ENCODE assay signal across 1 cellular context in genomic region chr13:30742896-30743295, GRCh38.
TF ChIP-seq lines count a peak whose summit lies in the region.

No MANE protein-coding gene starts in this region.

TF ChIP-seq in GM23338, 12 proteins besides CTCF, POLR2A, EP300 and RAD21 (continued from another document):
- TF ChIP-seq, protein P1, sequence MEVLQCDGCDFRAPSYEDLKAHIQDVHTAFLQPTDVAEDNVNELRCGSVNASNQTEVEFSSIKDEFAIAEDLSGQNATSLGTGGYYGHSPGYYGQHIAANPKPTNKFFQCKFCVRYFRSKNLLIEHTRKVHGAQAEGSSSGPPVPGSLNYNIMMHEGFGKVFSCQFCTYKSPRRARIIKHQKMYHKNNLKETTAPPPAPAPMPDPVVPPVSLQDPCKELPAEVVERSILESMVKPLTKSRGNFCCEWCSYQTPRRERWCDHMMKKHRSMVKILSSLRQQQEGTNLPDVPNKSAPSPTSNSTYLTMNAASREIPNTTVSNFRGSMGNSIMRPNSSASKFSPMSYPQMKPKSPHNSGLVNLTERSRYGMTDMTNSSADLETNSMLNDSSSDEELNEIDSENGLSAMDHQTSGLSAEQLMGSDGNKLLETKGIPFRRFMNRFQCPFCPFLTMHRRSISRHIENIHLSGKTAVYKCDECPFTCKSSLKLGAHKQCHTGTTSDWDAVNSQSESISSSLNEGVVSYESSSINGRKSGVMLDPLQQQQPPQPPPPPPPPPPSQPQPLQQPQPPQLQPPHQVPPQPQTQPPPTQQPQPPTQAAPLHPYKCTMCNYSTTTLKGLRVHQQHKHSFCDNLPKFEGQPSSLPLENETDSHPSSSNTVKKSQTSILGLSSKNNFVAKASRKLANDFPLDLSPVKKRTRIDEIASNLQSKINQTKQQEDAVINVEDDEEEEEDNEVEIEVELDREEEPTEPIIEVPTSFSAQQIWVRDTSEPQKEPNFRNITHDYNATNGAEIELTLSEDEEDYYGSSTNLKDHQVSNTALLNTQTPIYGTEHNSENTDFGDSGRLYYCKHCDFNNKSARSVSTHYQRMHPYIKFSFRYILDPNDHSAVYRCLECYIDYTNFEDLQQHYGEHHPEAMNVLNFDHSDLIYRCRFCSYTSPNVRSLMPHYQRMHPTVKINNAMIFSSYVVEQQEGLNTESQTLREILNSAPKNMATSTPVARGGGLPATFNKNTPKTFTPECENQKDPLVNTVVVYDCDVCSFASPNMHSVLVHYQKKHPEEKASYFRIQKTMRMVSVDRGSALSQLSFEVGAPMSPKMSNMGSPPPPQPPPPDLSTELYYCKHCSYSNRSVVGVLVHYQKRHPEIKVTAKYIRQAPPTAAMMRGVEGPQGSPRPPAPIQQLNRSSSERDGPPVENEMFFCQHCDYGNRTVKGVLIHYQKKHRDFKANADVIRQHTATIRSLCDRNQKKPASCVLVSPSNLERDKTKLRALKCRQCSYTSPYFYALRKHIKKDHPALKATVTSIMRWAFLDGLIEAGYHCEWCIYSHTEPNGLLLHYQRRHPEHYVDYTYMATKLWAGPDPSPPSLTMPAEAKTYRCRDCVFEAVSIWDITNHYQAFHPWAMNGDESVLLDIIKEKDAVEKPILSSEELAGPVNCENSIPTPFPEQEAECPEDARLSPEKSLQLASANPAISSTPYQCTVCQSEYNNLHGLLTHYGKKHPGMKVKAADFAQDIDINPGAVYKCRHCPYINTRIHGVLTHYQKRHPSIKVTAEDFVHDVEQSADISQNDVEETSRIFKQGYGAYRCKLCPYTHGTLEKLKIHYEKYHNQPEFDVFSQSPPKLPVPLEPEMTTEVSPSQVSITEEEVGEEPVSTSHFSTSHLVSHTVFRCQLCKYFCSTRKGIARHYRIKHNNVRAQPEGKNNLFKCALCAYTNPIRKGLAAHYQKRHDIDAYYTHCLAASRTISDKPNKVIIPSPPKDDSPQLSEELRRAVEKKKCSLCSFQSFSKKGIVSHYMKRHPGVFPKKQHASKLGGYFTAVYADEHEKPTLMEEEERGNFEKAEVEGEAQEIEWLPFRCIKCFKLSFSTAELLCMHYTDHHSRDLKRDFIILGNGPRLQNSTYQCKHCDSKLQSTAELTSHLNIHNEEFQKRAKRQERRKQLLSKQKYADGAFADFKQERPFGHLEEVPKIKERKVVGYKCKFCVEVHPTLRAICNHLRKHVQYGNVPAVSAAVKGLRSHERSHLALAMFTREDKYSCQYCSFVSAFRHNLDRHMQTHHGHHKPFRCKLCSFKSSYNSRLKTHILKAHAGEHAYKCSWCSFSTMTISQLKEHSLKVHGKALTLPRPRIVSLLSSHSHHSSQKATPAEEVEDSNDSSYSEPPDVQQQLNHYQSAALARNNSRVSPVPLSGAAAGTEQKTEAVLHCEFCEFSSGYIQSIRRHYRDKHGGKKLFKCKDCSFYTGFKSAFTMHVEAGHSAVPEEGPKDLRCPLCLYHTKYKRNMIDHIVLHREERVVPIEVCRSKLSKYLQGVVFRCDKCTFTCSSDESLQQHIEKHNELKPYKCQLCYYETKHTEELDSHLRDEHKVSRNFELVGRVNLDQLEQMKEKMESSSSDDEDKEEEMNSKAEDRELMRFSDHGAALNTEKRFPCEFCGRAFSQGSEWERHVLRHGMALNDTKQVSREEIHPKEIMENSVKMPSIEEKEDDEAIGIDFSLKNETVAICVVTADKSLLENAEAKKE (CRISPR knock-in tag; IDR thresholded peaks at IDR 0.05): no peak
- TF ChIP-seq ETS1 (IDR thresholded peaks at IDR 0.05): no peak
- no peak for TF ChIP-seq STAT1 (IDR thresholded peaks at IDR 0.05; ENCODE audit: unreplicated experiment)
